ENCODE assay signal across 1 cellular context in genomic region chr12:105237671-105238070, GRCh38.
TF ChIP-seq lines count a peak whose summit lies in the region.

No MANE protein-coding gene starts in this region.

TF ChIP-seq in IMR-90, 13 proteins besides CTCF, POLR2A, EP300 and RAD21:
- TF ChIP-seq, protein P1, sequence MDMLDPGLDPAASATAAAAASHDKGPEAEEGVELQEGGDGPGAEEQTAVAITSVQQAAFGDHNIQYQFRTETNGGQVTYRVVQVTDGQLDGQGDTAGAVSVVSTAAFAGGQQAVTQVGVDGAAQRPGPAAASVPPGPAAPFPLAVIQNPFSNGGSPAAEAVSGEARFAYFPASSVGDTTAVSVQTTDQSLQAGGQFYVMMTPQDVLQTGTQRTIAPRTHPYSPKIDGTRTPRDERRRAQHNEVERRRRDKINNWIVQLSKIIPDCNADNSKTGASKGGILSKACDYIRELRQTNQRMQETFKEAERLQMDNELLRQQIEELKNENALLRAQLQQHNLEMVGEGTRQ (IDR thresholded peaks at IDR 0.05; ENCODE audit: low read depth, low read length): no peak
- TF ChIP-seq NFE2L2 (IDR thresholded peaks at IDR 0.05; ENCODE audit: low read depth, low read length): no peak
- no peak for TF ChIP-seq MAZ (IDR thresholded peaks at IDR 0.05; ENCODE audit: borderline replicate concordance, low read depth, low read length)
- TF ChIP-seq CHD1 (IDR thresholded peaks at IDR 0.05; ENCODE audit: low read depth, low read length): no peak
- TF ChIP-seq FOS (IDR thresholded peaks at IDR 0.05; ENCODE audit: low read depth, low read length): no peak
- TF ChIP-seq, protein P2, sequence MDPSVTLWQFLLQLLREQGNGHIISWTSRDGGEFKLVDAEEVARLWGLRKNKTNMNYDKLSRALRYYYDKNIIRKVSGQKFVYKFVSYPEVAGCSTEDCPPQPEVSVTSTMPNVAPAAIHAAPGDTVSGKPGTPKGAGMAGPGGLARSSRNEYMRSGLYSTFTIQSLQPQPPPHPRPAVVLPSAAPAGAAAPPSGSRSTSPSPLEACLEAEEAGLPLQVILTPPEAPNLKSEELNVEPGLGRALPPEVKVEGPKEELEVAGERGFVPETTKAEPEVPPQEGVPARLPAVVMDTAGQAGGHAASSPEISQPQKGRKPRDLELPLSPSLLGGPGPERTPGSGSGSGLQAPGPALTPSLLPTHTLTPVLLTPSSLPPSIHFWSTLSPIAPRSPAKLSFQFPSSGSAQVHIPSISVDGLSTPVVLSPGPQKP (IDR thresholded peaks at IDR 0.05; ENCODE audit: borderline replicate concordance, low read depth, low read length): no peak
